Comparison of ENCODE assay signal across 13 cellular contexts in genomic region chr5:124921694-124922093, GRCh38.
DNase-seq lines count a peak whose midpoint lies in the region; ATAC-seq and TF ChIP-seq lines count a peak whose summit lies in the region.
"Had no signal": no experiment of that assay in that cellular context is flagged by ENCODE, and none has a peak within 500 bp of the region (broad histone marks: within the 10 kb centered on the region; RNA-seq: fewer than 3 reads in every experiment).

No MANE protein-coding gene starts in this region.

- no peaks in the 10 kb centered on the region for H3K79me2 ChIP-seq in DOHH2 (ENCODE audit: control insufficient read depth, low read length)

- in situ Hi-C loops in Panc1 (cut with HindIII; ENCODE audit: low pct_unique_long_range_greater_than_20kb, low sequenced_read_pairs), result no loop called here

- BruUV-seq in Panc1 (replicated peaks; lab: Mats Ljungman, UMichigan), result no TSS peak

- peak overlapping the region; percentile 89 for H3K4me2 ChIP-seq in DOHH2 (ENCODE audit: low read length)

- POLR2A ChIA-PET in Panc1 (lab: Charles Lee), result no interaction called here

- DNase-seq in Panc1 (ENCODE audit: low read depth, low spot score), result no peak
- DNase-seq in SHP77 (lab: John Stamatoyannopoulos, UW), result no peak
- DNase-seq in glutamatergic neuron, result no peak
- no peak for DNase-seq in left ventricle myocardium inferior
- no peak for DNase-seq in GM19240 (ENCODE audit: insufficient read length, low spot score)
- DNase-seq: activated CD4-positive, CD25-positive, alpha-beta regulatory T cell treated with anti-CD3 and anti-CD28 coated beads, Interleukin-2, amount 50 U/mL, for 72 hours; activated naive CD4-positive, alpha-beta T cell treated with anti-CD3 and anti-CD28 coated beads for 36 hours; effector memory CD4-positive, alpha-beta T cell; GDM1; NCI-H1436 treated with DMSO at 0.1 percent for 48 hours had no signal

- TF ChIP-seq CTCF in DOHH2 (IDR thresholded peaks at IDR 0.05; ENCODE audit: low read depth, low read length, poor library complexity, severe bottlenecking), result no peak
- TF ChIP-seq CTCF in Panc1 (IDR thresholded peaks at IDR 0.05), result no peak
- no peak for TF ChIP-seq CTCF in glutamatergic neuron (IDR thresholded peaks at IDR 0.05; ENCODE audit: partially characterized antibody, unreplicated experiment)
- no peak for TF ChIP-seq CTCF in left ventricle myocardium inferior (IDR thresholded peaks at IDR 0.05; ENCODE audit: borderline replicate concordance)

- H3K4me3 Mint-ChIP-seq in glutamatergic neuron (ENCODE audit: unreplicated experiment), result no peak overlapping the region
- H3K4me3 Mint-ChIP-seq: activated naive CD4-positive, alpha-beta T cell treated with anti-CD3 and anti-CD28 coated beads for 36 hours had no signal

- ATAC-seq in GM19463 (IDR thresholded peaks at IDR 0.05; ENCODE audit: unreplicated experiment), result peak; percentile 16
- peak; percentile 22 for ATAC-seq in HG02981 (IDR thresholded peaks at IDR 0.05; ENCODE audit: unreplicated experiment)
- no peak for ATAC-seq in Panc1

- peaks cover 12% of the 10 kb centered on the region for H3K4me1 Mint-ChIP-seq in glutamatergic neuron (ENCODE audit: low read depth, unreplicated experiment)

- no peaks in the 10 kb centered on the region for H3K36me3 ChIP-seq in DOHH2 (ENCODE audit: control insufficient read depth, low read length)
- no peaks in the 10 kb centered on the region for H3K36me3 ChIP-seq in Panc1 (ENCODE audit: control insufficient read depth, insufficient read depth, low read length)
- no peaks in the 10 kb centered on the region for H3K36me3 ChIP-seq in left ventricle myocardium inferior

- H3K9me3 Mint-ChIP-seq in glutamatergic neuron (ENCODE audit: unreplicated experiment), result peaks cover 3% of the 10 kb centered on the region
- H3K9me3 Mint-ChIP-seq: activated naive CD4-positive, alpha-beta T cell treated with anti-CD3 and anti-CD28 coated beads for 36 hours had no signal

- H4K20me1 ChIP-seq in DOHH2 (ENCODE audit: control insufficient read depth, insufficient read depth, low read depth, low read length), result no peaks in the 10 kb centered on the region

- H3K4me1 ChIP-seq in DOHH2 (ENCODE audit: control insufficient read depth, low read length) (peaks cover 59% of the 10 kb centered on the region), Panc1 (ENCODE audit: control insufficient read depth, insufficient read depth, low read length) (peaks cover 7% of the 10 kb centered on the region; the same call in 1 of the 2 replicates), left ventricle myocardium inferior (peaks cover 18% of the 10 kb centered on the region)

- CTCF ChIA-PET in Panc1 (lab: Charles Lee), result no interaction called here

- no peaks in the 10 kb centered on the region for H3K36me3 Mint-ChIP-seq in glutamatergic neuron (ENCODE audit: unreplicated experiment)

- intact Hi-C loops in Panc1 (cut with micrococcal nuclease; ENCODE audit: unreplicated experiment), result no loop called here
- intact Hi-C loops in left ventricle myocardium inferior (cut with micrococcal nuclease), result no loop called here

- no peaks in the 10 kb centered on the region for H3K9me3 ChIP-seq in DOHH2 (ENCODE audit: control insufficient read depth, insufficient read depth, low read length)
- H3K9me3 ChIP-seq in Panc1 (ENCODE audit: control insufficient read depth, insufficient read depth, low read depth, low read length), result no peaks in the 10 kb centered on the region
- H3K9me3 ChIP-seq in left ventricle myocardium inferior (replicated peaks), result no peaks in the 10 kb centered on the region

- no peaks in the 10 kb centered on the region for H3K9me2 ChIP-seq in DOHH2 (replicated peaks; ENCODE audit: control insufficient read depth, low read length)

- H3K27ac ChIP-seq in DOHH2 (ENCODE audit: low read depth, low read length), result peak overlapping the region; percentile 73
- H3K27ac ChIP-seq in Panc1 (ENCODE audit: low read length), result peak overlapping the region; percentile 42; the same call in 1 of the 2 replicates
- H3K27ac ChIP-seq in left ventricle myocardium inferior (replicated peaks), result no peak overlapping the region

- H3K27ac Mint-ChIP-seq in glutamatergic neuron (ENCODE audit: unreplicated experiment), result no peak overlapping the region
- H3K27ac Mint-ChIP-seq: activated naive CD4-positive, alpha-beta T cell treated with anti-CD3 and anti-CD28 coated beads for 36 hours had no signal

- H3K27me3 Mint-ChIP-seq in glutamatergic neuron (ENCODE audit: unreplicated experiment), result no peaks in the 10 kb centered on the region

- no peaks in the 10 kb centered on the region for H3K27me3 ChIP-seq in DOHH2 (ENCODE audit: control insufficient read depth, low read length)
- H3K27me3 ChIP-seq in Panc1 (ENCODE audit: control insufficient read depth, insufficient read depth, low read length), result no peaks in the 10 kb centered on the region
- H3K27me3 ChIP-seq in left ventricle myocardium inferior (ENCODE audit: low read depth), result no peaks in the 10 kb centered on the region

- H3K4me3 ChIP-seq in DOHH2 (ENCODE audit: low read length) (peak overlapping the region; percentile 66), Panc1 (ENCODE audit: low read depth in 2 of 2, low read length in 2 of 2) (no peak overlapping the region), left ventricle myocardium inferior (no peak overlapping the region)

- peaks cover 6% of the 10 kb centered on the region; the same call in 1 of the 2 replicates for H3F3A ChIP-seq in DOHH2 (ENCODE audit: control insufficient read depth, insufficient read depth)
